Comparison of ENCODE assay signal across 17 cellular contexts in the genomic region with DNA sequence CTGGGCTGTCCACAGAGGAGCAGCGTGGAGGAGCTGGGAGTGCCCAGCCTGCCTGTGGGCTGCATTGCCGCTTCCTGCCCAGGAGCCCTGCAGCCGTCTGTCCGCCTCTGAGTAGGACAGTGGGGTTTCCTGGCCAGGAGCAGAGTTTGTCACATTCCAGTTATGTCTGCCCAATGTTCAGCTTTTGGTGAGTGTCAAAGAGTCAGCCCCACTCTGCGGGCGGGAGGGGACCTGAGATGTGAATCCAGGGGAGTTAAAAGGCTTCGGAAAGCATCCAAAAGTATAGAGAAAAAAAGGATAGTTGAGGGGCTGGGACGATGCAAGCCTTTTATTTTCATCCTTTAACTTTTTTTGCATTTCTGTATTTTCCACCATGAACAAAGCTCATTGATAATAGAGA. TPM values are rescaled to one million over a fixed set of nuclear protein-coding genes. Genes with fewer than 3 reads are reported as not detected.
DNase-seq lines count a peak whose midpoint lies in the region; ATAC-seq, FAIRE-seq and TF ChIP-seq lines count a peak whose summit lies in the region.
"Had no signal": no experiment of that assay in that cellular context is flagged by ENCODE, and none has a peak within 500 bp of the region (broad histone marks: within the 10 kb centered on the region; RNA-seq: fewer than 3 reads in every experiment).

No MANE protein-coding gene starts in this region.

- H2BK15ac ChIP-seq in H1 (ENCODE audit: low read length), result no peak overlapping the region

- POLR2A ChIA-PET in H1 (lab: Charles Lee; ENCODE audit: partially characterized antibody), result interaction anchor here (0.9 to 1.1 kb wide), 2 partner anchors 11 to 160 kb away, joined by 3 to 6 read pairs; a partner anchor contains a TSS

- peaks cover 64% of the 10 kb centered on the region for H3K4me1 ChIP-seq in NT2/D1 (ENCODE audit: insufficient read depth, insufficient read length)
- peaks cover 0 to 40% (median 29%) of the 10 kb centered on the region in 4 experiments; a peak in 6 of 7 replicates for H3K4me1 ChIP-seq in H1 (replicated peaks in 1 of 4; ENCODE audit: control insufficient read depth in 3 of 4, insufficient read depth in 4 of 4, low read length in 3 of 4)

- peak overlapping the region; percentile 21 to 67; a peak in 2 of 4 replicates for H3K4me2 ChIP-seq in H1 (ENCODE audit: insufficient read depth in 1 of 2, low read depth in 2 of 2, low read length in 2 of 2)

- no peaks in the 10 kb centered on the region for H3K36me3 Mint-ChIP-seq in mesothelial cell of epicardium
- no peaks in the 10 kb centered on the region for H3K36me3 Mint-ChIP-seq in activated T-cell treated with anti-CD3 and anti-CD28 coated beads, Interleukin-2, amount 50 U/mL, for 4 hours (ENCODE audit: insufficient read depth)
- H3K36me3 Mint-ChIP-seq: IgD-negative memory B cell had no signal

- H3K56ac ChIP-seq in H1 (replicated peaks; ENCODE audit: insufficient read length, low read depth, low read length), result no peak overlapping the region

- H2AK5ac ChIP-seq in H1 (ENCODE audit: low read depth, low read length), result no peak overlapping the region

- H3K23me2 ChIP-seq in H1 (ENCODE audit: low read depth, low read length), result no peaks in the 10 kb centered on the region

- DNase-seq in NT2/D1 (ENCODE audit: low read depth, low spot score), result no peak
- no peak for DNase-seq in H1 (ENCODE audit: low read depth in 1 of 2, low spot score in 2 of 2)
- no peak for DNase-seq in mesothelial cell of epicardium (ENCODE audit: low spot score in 2 of 2, unreplicated experiment in 2 of 2)
- DNase-seq in NCI-H510A (lab: John Stamatoyannopoulos, UW), result no peak
- DNase-seq in ecto neural progenitor cell (ENCODE audit: low spot score), result no peak
- DNase-seq in NCI-H128 (lab: John Stamatoyannopoulos, UW; ENCODE audit: unreplicated experiment), result no peak
- no peak for DNase-seq in activated T-cell treated with anti-CD3 and anti-CD28 coated beads, Interleukin-2, amount 50 U/mL, for 4 hours
- DNase-seq: BE2C, DMS 273 treated with DMSO at 0.1 percent for 48 hours, NCI-H1436, NCI-H2029 treated with DMSO at 0.1 percent for 48 hours, NCI-H510A treated with DMSO at 0.1 percent for 48 hours, PC-9 had no signal

- TF ChIP-seq CTCF in H1 (IDR thresholded peaks at IDR 0.05; ENCODE audit: control extremely low read depth in 1 of 3, insufficient read depth in 1 of 3, low read depth in 1 of 3, low read length in 3 of 3), result no peak
- TF ChIP-seq CTCF in mesothelial cell of epicardium (IDR thresholded peaks at IDR 0.05; ENCODE audit: unreplicated experiment), result no peak

- H3K4me3 Mint-ChIP-seq in mesothelial cell of epicardium, result peak overlapping the region; percentile 57
- H3K4me3 Mint-ChIP-seq in activated T-cell treated with anti-CD3 and anti-CD28 coated beads, Interleukin-2, amount 50 U/mL, for 4 hours, result no peak overlapping the region

- H3K4me1 Mint-ChIP-seq in mesothelial cell of epicardium, result peaks cover 75% of the 10 kb centered on the region
- peaks cover 6% of the 10 kb centered on the region for H3K4me1 Mint-ChIP-seq in activated T-cell treated with anti-CD3 and anti-CD28 coated beads, Interleukin-2, amount 50 U/mL, for 4 hours (ENCODE audit: low read depth)

- no peak overlapping the region for H4K5ac ChIP-seq in H1 (ENCODE audit: insufficient read length, low read depth, low read length)

- no peaks in the 10 kb centered on the region for H3K36me3 ChIP-seq in NT2/D1 (ENCODE audit: insufficient read depth, insufficient read length, low read length)
- no peaks in the 10 kb centered on the region for H3K36me3 ChIP-seq in H1 (ENCODE audit: control insufficient read depth in 2 of 4, insufficient read depth in 4 of 4, low read length in 3 of 4)
- H3K36me3 ChIP-seq: BE2C had no signal

- no peak overlapping the region for H3K23ac ChIP-seq in H1 (ENCODE audit: insufficient read length)

- H3K27me3 ChIP-seq in NT2/D1 (ENCODE audit: insufficient read depth, insufficient read length) (peaks cover 66% of the 10 kb centered on the region), H1 (replicated peaks in 1 of 4; ENCODE audit: control insufficient read depth in 3 of 4, extremely low read depth in 1 of 4, insufficient read depth in 3 of 4, low read length in 3 of 4) (peaks cover 30 to 72% (median 70%) of the 10 kb centered on the region in 4 experiments)

- no peak for TF ChIP-seq POLR2A in H1 (IDR thresholded peaks at IDR 0.05; ENCODE audit: control extremely low read depth in 1 of 2, low read depth in 2 of 2, low read length in 2 of 2)

- H3K4me3 ChIP-seq in NT2/D1 (ENCODE audit: insufficient read length, low read depth) (no peak overlapping the region), H1 (ENCODE audit: extremely low read depth in 1 of 4, insufficient read depth in 2 of 4, low read depth in 3 of 4, low read length in 4 of 4) (peak overlapping the region in 1 of 4 experiments; percentile 47; a peak in 2 of 8 replicates)
- H3K4me3 ChIP-seq: PC-9 had no signal

- H2BK20ac ChIP-seq in H1 (ENCODE audit: low read length), result no peak overlapping the region

- no peaks in the 10 kb centered on the region for H3K9me3 ChIP-seq in NT2/D1 (ENCODE audit: insufficient read depth, low read length)
- no peaks in the 10 kb centered on the region for H3K9me3 ChIP-seq in H1 (ENCODE audit: insufficient read depth in 2 of 2, low read depth in 1 of 2, low read length in 1 of 2)
- H3K9me3 ChIP-seq: BE2C had no signal

- CTCF ChIA-PET in H1 (lab: Charles Lee; ENCODE audit: partially characterized antibody), result interaction anchor here (0.6 to 7.0 kb wide), 11 partner anchors 10 to 257 kb away, joined by 3 to 68 read pairs (median 3); no protein-coding TSS in a partner anchor

- H3K79me1 ChIP-seq in H1 (ENCODE audit: low read depth, low read length), result 0 out of 2 replicates have a peak, but pooled peaks cover 2% of the 10 kb centered on the region

- H4K8ac ChIP-seq in H1 (ENCODE audit: extremely low read depth, insufficient read depth, low read length), result no peak overlapping the region

- H4K91ac ChIP-seq in H1 (replicated peaks; ENCODE audit: insufficient read length, low read length), result no peak overlapping the region

- no peak overlapping the region for H3K4ac ChIP-seq in H1 (replicated peaks; ENCODE audit: insufficient read length, low read depth, low read length)

- no peak overlapping the region for H2BK120ac ChIP-seq in H1 (replicated peaks; ENCODE audit: low read depth, low read length)

- no peak overlapping the region; the same call in 1 of the 2 replicates for H3K18ac ChIP-seq in H1 (ENCODE audit: extremely low read depth, low read length)

- WGBS in H1 (ENCODE audit: extremely low coverage in 1 of 2, insufficient coverage in 1 of 2, insufficient read length in 1 of 2, insufficient replicate concordance in 2 of 2, low coverage in 1 of 2, low lambda C conversion rate in 2 of 2, missing lambda C conversion rate in 1 of 2), 2 experiments, result 52% methylated on average over 8 of the region's 8 CpGs; no CpG with 5 or more reads in 1 of the 2 experiments

- H2BK5ac ChIP-seq in H1 (ENCODE audit: low read depth, low read length), result no peak overlapping the region

- TF ChIP-seq EP300 in H1 (IDR thresholded peaks at IDR 0.05; ENCODE audit: borderline replicate concordance in 1 of 2, low read depth in 2 of 2, low read length in 2 of 2), result no peak

- no peak for FAIRE-seq in H1 (lab: Jason Lieb, UNC)

- H3K27me3 Mint-ChIP-seq in mesothelial cell of epicardium (ENCODE audit: low read depth), result peaks cover 42% of the 10 kb centered on the region
- H3K27me3 Mint-ChIP-seq in activated T-cell treated with anti-CD3 and anti-CD28 coated beads, Interleukin-2, amount 50 U/mL, for 4 hours (ENCODE audit: low read depth), result peaks cover 82% of the 10 kb centered on the region

- H2BK12ac ChIP-seq in H1 (ENCODE audit: low read depth, low read length), result no peak overlapping the region

- no peak overlapping the region for H2AFZ ChIP-seq in H1 (ENCODE audit: low read length)
- H2AFZ ChIP-seq: PC-9 had no signal

- no peak overlapping the region for H3K14ac ChIP-seq in H1 (ENCODE audit: insufficient read length)

- H3K27ac Mint-ChIP-seq in mesothelial cell of epicardium, result peak overlapping the region; percentile 81
- H3K27ac Mint-ChIP-seq: IgD-negative memory B cell had no signal

- H3K9me3 Mint-ChIP-seq in mesothelial cell of epicardium, result no peaks in the 10 kb centered on the region
- no peaks in the 10 kb centered on the region for H3K9me3 Mint-ChIP-seq in activated T-cell treated with anti-CD3 and anti-CD28 coated beads, Interleukin-2, amount 50 U/mL, for 4 hours
- H3K9me3 Mint-ChIP-seq: IgD-negative memory B cell had no signal

- H3K9ac ChIP-seq in NT2/D1 (ENCODE audit: insufficient read length, low read depth) (peak overlapping the region; percentile 24), H1 (replicated peaks in 1 of 4; ENCODE audit: extremely low read depth in 1 of 4, low read depth in 3 of 4, low read length in 3 of 4) (no peak overlapping the region)

- ATAC-seq in activated T-cell treated with anti-CD3 and anti-CD28 coated beads, Interleukin-2, amount 50 U/mL, for 4 hours, result no peak

- TF ChIP-seq RAD21 in H1 (IDR thresholded peaks at IDR 0.05 in 1 of 2, conservative IDR thresholded peaks at IDR 0.05 in 1 of 2; ENCODE audit: low read depth in 2 of 2, low read length in 2 of 2), result no peak

- peaks cover 3 to 15% of the 10 kb centered on the region in 2 experiments for H4K20me1 ChIP-seq in H1 (replicated peaks in 1 of 2; ENCODE audit: control insufficient read depth in 1 of 2, insufficient read depth in 2 of 2, low read length in 2 of 2)

- no peaks in the 10 kb centered on the region for H3K79me2 ChIP-seq in H1 (ENCODE audit: control insufficient read depth in 1 of 2, insufficient read depth in 2 of 2, low read length in 2 of 2)

- no peak overlapping the region for H3K27ac ChIP-seq in H1 (ENCODE audit: low read depth, low read length)
- H3K27ac ChIP-seq: PC-9 had no signal

RNA-seq across cellular contexts. Expression of a gene that starts 7.2 kb away (rescaled TPM):
- 0.11 and 0.15 TPM in 2 replicates for total RNA-seq in H1 (2021; fragmentation: NEBNext Ultra II Directional; extraction: Animal tissue kit (Norgen Biotek cat#: 25700))
- 0.08 TPM in 2 replicates for polyA plus RNA-seq in H1 (2011; rRNA removed)
- polyA plus RNA-seq in H1 (2011; cell fraction: cytosol; rRNA removed), result 0.10 TPM
- polyA plus RNA-seq in H1 (2011; cell fraction: nucleus; rRNA removed), result 0.14 TPM
- polyA plus RNA-seq in H1 (2012, experiment 1 of 2), result 0.11 to 0.17 TPM (median 0.12 TPM) in 3 of 4 replicates, not detected in the other
- polyA plus RNA-seq in H1 (2012, experiment 2 of 2), result 0.12 TPM
- polyA plus RNA-seq in H1 (2013, experiment 1 of 2), result 0.08 TPM
- polyA plus RNA-seq in H1 (2013, experiment 2 of 2), result 0.07 TPM
- polyA minus RNA-seq in H1 (2011; rRNA and poly(A)+ RNA removed), result 0.05 and 0.06 TPM in 2 replicates
- polyA minus RNA-seq in H1 (2011; cell fraction: cytosol; rRNA and poly(A)+ RNA removed), result not detected
- polyA minus RNA-seq in H1 (2011; cell fraction: nucleus; rRNA and poly(A)+ RNA removed), result not detected
- 26.0 to 30.0 TPM (median 27.5 TPM) in 3 replicates for total RNA-seq in mesothelial cell of epicardium
- total RNA-seq in activated T-cell treated with anti-CD3 and anti-CD28 coated beads, Interleukin-2, amount 50 U/mL, for 4 hours, result not detected
- total RNA-seq: Daoy had no signal
- polyA plus RNA-seq: AG04450, IgD-negative memory B cell had no signal

RNA-seq across cellular contexts. Expression of a gene that starts 55.6 kb away (rescaled TPM):
- total RNA-seq in H1 (2021; fragmentation: NEBNext Ultra II Directional; extraction: Animal tissue kit (Norgen Biotek cat#: 25700)), result 0.43 and 0.59 TPM in 2 replicates
- polyA plus RNA-seq in H1 (2011; rRNA removed), result 0.48 and 0.88 TPM in 2 replicates
- polyA plus RNA-seq in H1 (2011; cell fraction: cytosol; rRNA removed), result 0.75 TPM
- 1.4 TPM for polyA plus RNA-seq in H1 (2011; cell fraction: nucleus; rRNA removed)
- 0.55 to 1.1 TPM (median 0.65 TPM) in 4 replicates for polyA plus RNA-seq in H1 (2012, experiment 1 of 2)
- polyA plus RNA-seq in H1 (2012, experiment 2 of 2), result 0.46 TPM
- polyA plus RNA-seq in H1 (2013, experiment 1 of 2), result 0.71 TPM
- 0.63 TPM for polyA plus RNA-seq in H1 (2013, experiment 2 of 2)
- 0.09 and 0.20 TPM in 2 replicates for polyA minus RNA-seq in H1 (2011; rRNA and poly(A)+ RNA removed)
- polyA minus RNA-seq in H1 (2011; cell fraction: cytosol; rRNA and poly(A)+ RNA removed), result 1.4 TPM
- polyA minus RNA-seq in H1 (2011; cell fraction: nucleus; rRNA and poly(A)+ RNA removed), result 1.9 TPM
- total RNA-seq in mesothelial cell of epicardium, result 12.3 to 13.5 TPM (median 12.6 TPM) in 3 replicates
- total RNA-seq in activated T-cell treated with anti-CD3 and anti-CD28 coated beads, Interleukin-2, amount 50 U/mL, for 4 hours, result not detected
- total RNA-seq: Daoy, H7 had no signal
- polyA plus RNA-seq: AG04450, IgD-negative memory B cell had no signal

Comparison
In these comparisons a context has a peak if more than half of its experiments do, and no peak if none do; other contexts are left out.
1. RNA of a gene that starts 7.2 kb away (total RNA-seq): 26.0 to 30.0 TPM in mesothelial cell of epicardium; 0.11 to 0.15 TPM in H1 and not detected in activated T-cell treated with anti-CD3 and anti-CD28 coated beads, Interleukin-2, amount 50 U/mL, for 4 hours; every median in the first group is over 10 times any median in the second.